8 cellular contexts compared by ENCODE assay signal in the genomic region with DNA sequence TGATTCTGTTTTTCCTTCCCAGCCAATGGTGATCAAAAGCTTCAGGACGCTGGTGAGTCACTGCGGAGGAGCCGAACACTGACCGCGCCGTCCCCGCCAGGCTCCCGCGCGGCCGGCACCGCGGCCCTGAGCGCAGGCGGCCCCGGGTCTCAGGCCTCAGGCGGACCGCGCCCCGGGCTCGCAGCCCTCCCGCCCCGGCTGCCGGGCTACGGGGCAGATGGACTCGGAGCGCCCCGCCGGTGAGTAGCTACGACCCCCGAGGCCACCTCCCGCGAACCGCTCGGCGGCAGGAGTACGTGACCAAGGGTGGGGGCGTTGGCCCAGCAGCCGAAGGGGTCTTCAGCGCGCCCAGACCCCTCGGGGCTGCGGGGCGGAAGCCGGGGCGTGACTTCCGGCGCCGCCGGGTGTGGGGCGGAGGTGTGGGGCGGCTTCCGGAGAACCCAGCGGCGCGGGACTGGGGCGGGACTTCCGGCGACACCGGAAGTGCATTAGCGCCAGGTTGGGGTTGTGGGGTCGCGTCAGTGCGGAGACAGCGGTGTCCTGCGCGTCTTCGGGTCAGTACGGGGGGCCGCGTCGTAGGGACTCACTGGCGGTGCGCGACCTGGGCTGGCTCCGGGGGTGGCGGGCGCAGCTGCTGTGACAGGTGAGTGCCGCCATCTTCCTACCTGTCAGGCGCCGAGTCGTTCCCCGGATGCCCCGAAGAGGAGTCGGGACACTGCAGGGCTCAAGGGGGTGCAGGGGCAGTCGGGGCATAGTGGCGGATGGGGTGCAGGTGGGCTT. TPM values are rescaled to one million over a fixed set of nuclear protein-coding genes. Genes with fewer than 3 reads are reported as not detected.
DNase-seq lines count a peak whose midpoint lies in the region; ATAC-seq and TF ChIP-seq lines count a peak whose summit lies in the region.

TSS of gene WDR37 (plus strand) at position 60 of the 780 bp plus-strand sequence. CDS start 15,771 bp downstream, outside the sequence.

- no peaks in the 10 kb centered on the region for H3K9me3 Mint-ChIP-seq in activated CD8-positive, alpha-beta memory T cell treated with anti-CD3 and anti-CD28 coated beads, Interleukin-2, amount 10 ng/mL, durations not matched to agents 7 days and 5 days (ENCODE audit: low read depth)
- no peaks in the 10 kb centered on the region for H3K9me3 Mint-ChIP-seq in endodermal cell
- H3K9me3 Mint-ChIP-seq in mesothelial cell of epicardium = no peaks in the 10 kb centered on the region

- 0 to 1% methylated on average over 15 to 87 of the region's 87 CpGs for WGBS in endodermal cell (ENCODE audit: insufficient coverage in 1 of 2, insufficient read length in 1 of 2), 2 experiments

- DNase-seq in CD1c-positive myeloid dendritic cell (ENCODE audit: extremely low spot score) (peak; percentile 90), NOMO-1 (lab: John Stamatoyannopoulos, UW; ENCODE audit: unreplicated experiment in 2 of 2) (peak; percentile 62 to 82), endodermal cell (peak; percentile 95), mesothelial cell of epicardium (ENCODE audit: low spot score in 2 of 2, unreplicated experiment in 2 of 2) (peak; percentile 72 to 85)
- DNase-seq in activated CD8-positive, alpha-beta memory T cell treated with anti-CD3 and anti-CD28 coated beads, Interleukin-2, amount 10 ng/mL, durations not matched to agents 7 days and 5 days = peak; percentile 91
- peak; percentile 78 to 81 for DNase-seq in stimulated activated CD8-positive, alpha-beta memory T cell treated with anti-CD3 and anti-CD28 coated beads, Interleukin-15, amount 100 ng/mL, for 4 hours (ENCODE audit: low read depth in 2 of 2)

- H3K9ac ChIP-seq in endodermal cell (ENCODE audit: extremely low read depth, low read length, poor library complexity, severe bottlenecking) = peak within 1 kb of the TSS; percentile 88

- peak within 1 kb of the TSS; percentile 95 for H3K27ac Mint-ChIP-seq in activated CD8-positive, alpha-beta memory T cell treated with anti-CD3 and anti-CD28 coated beads, Interleukin-2, amount 10 ng/mL, durations not matched to agents 7 days and 5 days
- H3K27ac Mint-ChIP-seq in endodermal cell (peak within 1 kb of the TSS; percentile 95), mesothelial cell of epicardium (peak within 1 kb of the TSS; percentile 96)

- H3K4me1 Mint-ChIP-seq in activated CD8-positive, alpha-beta memory T cell treated with anti-CD3 and anti-CD28 coated beads, Interleukin-2, amount 10 ng/mL, durations not matched to agents 7 days and 5 days = peaks cover 79% of the 10 kb centered on the region
- H3K4me1 Mint-ChIP-seq in endodermal cell = peaks cover 24% of the 10 kb centered on the region
- peaks cover 49% of the 10 kb centered on the region for H3K4me1 Mint-ChIP-seq in mesothelial cell of epicardium

- no peaks in the 10 kb centered on the region for H3K27me3 Mint-ChIP-seq in activated CD8-positive, alpha-beta memory T cell treated with anti-CD3 and anti-CD28 coated beads, Interleukin-2, amount 10 ng/mL, durations not matched to agents 7 days and 5 days
- no peaks in the 10 kb centered on the region for H3K27me3 Mint-ChIP-seq in endodermal cell (ENCODE audit: insufficient read depth)
- H3K27me3 Mint-ChIP-seq in mesothelial cell of epicardium (ENCODE audit: low read depth) = no peaks in the 10 kb centered on the region

- no peaks in the 10 kb centered on the region for H3K9me3 ChIP-seq in endodermal cell (ENCODE audit: control insufficient read depth, low read length)

- H3K27ac ChIP-seq in endodermal cell (ENCODE audit: low read depth, low read length) = peak within 1 kb of the TSS; percentile 83

- CTCF ChIA-PET in activated CD8-positive, alpha-beta memory T cell treated with anti-CD3 and anti-CD28 coated beads, Interleukin-2, amount 10 ng/mL, durations not matched to agents 7 days and 5 days (lab: Charles Lee) = interaction anchor here (1.8 kb wide), 2 partner anchors 12 to 13 kb away, joined by 5 to 7 read pairs; no protein-coding TSS in a partner anchor

- H3K4me1 ChIP-seq in endodermal cell (ENCODE audit: control insufficient read depth, insufficient read depth, low read length) = no peaks in the 10 kb centered on the region

- no peaks in the 10 kb centered on the region for H3K27me3 ChIP-seq in endodermal cell (ENCODE audit: control insufficient read depth, insufficient read depth, low read length, poor library complexity, severe bottlenecking)

- H3K4me3 Mint-ChIP-seq in activated CD8-positive, alpha-beta memory T cell treated with anti-CD3 and anti-CD28 coated beads, Interleukin-2, amount 10 ng/mL, durations not matched to agents 7 days and 5 days = peak within 1 kb of the TSS; percentile 100
- H3K4me3 Mint-ChIP-seq in endodermal cell = peak within 1 kb of the TSS; percentile 98
- peak within 1 kb of the TSS; percentile 94 for H3K4me3 Mint-ChIP-seq in mesothelial cell of epicardium

- TF ChIP-seq CTCF in endodermal cell (conservative IDR thresholded peaks at IDR 0.05) (no peak), mesothelial cell of epicardium (IDR thresholded peaks at IDR 0.05; ENCODE audit: unreplicated experiment) (no peak)

- peaks cover 43% of the 10 kb centered on the region for H3K36me3 ChIP-seq in endodermal cell (ENCODE audit: control insufficient read depth, insufficient read depth, low read length)

- ATAC-seq in GM19324 (IDR thresholded peaks at IDR 0.05; ENCODE audit: low FRiP score, unreplicated experiment) (peak; percentile 93), HG03457 (IDR thresholded peaks at IDR 0.05; ENCODE audit: unreplicated experiment) (peak; percentile 77)
- ATAC-seq in activated CD8-positive, alpha-beta memory T cell treated with anti-CD3 and anti-CD28 coated beads, Interleukin-2, amount 10 ng/mL, durations not matched to agents 7 days and 5 days = peak; percentile 93

- H3K36me3 Mint-ChIP-seq in activated CD8-positive, alpha-beta memory T cell treated with anti-CD3 and anti-CD28 coated beads, Interleukin-2, amount 10 ng/mL, durations not matched to agents 7 days and 5 days = peaks cover 34% of the 10 kb centered on the region
- H3K36me3 Mint-ChIP-seq in endodermal cell (ENCODE audit: low read depth) = peaks cover 32% of the 10 kb centered on the region
- peaks cover 9% of the 10 kb centered on the region for H3K36me3 Mint-ChIP-seq in mesothelial cell of epicardium

- peak within 1 kb of the TSS; percentile 96 for H3K4me3 ChIP-seq in endodermal cell (ENCODE audit: low read length)

RNA-seq across cellular contexts. Expression of gene WDR37, which starts in this region (rescaled TPM):
- 10 to 100 TPM; 22.0 to 26.4 TPM for total RNA-seq in activated CD8-positive, alpha-beta memory T cell treated with anti-CD3 and anti-CD28 coated beads, Interleukin-2, amount 10 ng/mL, durations not matched to agents 7 days and 5 days
- total RNA-seq in endodermal cell (10 to 100 TPM; 10.7 TPM), mesothelial cell of epicardium (20.3 to 21.1 TPM (median 20.8 TPM) in 3 replicates)
- 14.2 TPM for polyA plus RNA-seq in endodermal cell (2013, experiment 1 of 2)
- polyA plus RNA-seq in endodermal cell (2013, experiment 2 of 2) = 13.2 TPM

Comparison
In these comparisons a context has a peak if more than half of its experiments do, and no peak if none do; other contexts are left out.
1. Peak in every context shown above with its lines: DNase-seq, ATAC-seq, H3K4me3 ChIP-seq and H3K27ac ChIP-seq.